Comparison of ENCODE assay signal across 3 cellular contexts in genomic region chrX:74961962-74962361, GRCh38. TPM values are rescaled to one million over a fixed set of nuclear protein-coding genes. Genes with fewer than 3 reads are reported as not detected.
"Had no signal": no experiment of that assay in that cellular context is flagged by ENCODE, and none has a peak within 500 bp of the region (broad histone marks: within the 10 kb centered on the region; RNA-seq: fewer than 3 reads in every experiment).

No MANE protein-coding gene starts in this region.

RNA-seq across cellular contexts. Expression of gene NEXMIF, which starts 36.7 kb away (rescaled TPM):
- total RNA-seq: HepG2, HT-29, IMR-90 had no signal
- polyA plus RNA-seq: IMR-90 had no signal
